Comparison of ENCODE assay signal across 15 cellular contexts in the genomic region with DNA sequence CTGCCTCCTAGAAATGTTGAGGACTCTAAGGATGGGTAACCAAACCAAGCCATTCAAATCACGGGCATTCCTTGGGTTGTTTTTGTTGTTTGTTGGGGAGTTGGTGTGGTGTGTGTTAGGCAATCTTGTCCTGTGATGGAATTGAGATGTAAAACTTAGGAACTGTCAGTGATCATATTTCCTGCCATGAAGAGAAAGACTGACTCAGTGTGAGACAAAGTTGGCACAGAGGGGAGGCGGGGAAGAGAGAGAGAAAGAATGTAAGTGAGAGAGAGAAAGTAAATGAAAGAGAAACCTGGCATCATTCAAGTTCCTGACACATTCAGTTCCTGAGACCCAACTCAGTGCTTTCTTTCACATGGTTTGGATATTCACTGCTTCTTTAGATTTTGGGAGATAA. TPM values are rescaled to one million over a fixed set of nuclear protein-coding genes. Genes with fewer than 3 reads are reported as not detected.
DNase-seq lines count a peak whose midpoint lies in the region; ATAC-seq and TF ChIP-seq lines count a peak whose summit lies in the region.
"Had no signal": no experiment of that assay in that cellular context is flagged by ENCODE, and none has a peak within 500 bp of the region (broad histone marks: within the 10 kb centered on the region; RNA-seq: fewer than 3 reads in every experiment).

No MANE protein-coding gene starts in this region.

- no peaks in the 10 kb centered on the region for H3K36me3 ChIP-seq in HEK293 (ENCODE audit: control insufficient read depth in 2 of 2, insufficient read depth in 1 of 2, low read length in 2 of 2)
- H3K36me3 ChIP-seq: ascending aorta, gastroesophageal sphincter had no signal

- no peak overlapping the region for H3K4me3 ChIP-seq in HEK293 (ENCODE audit: low read depth, low read length)
- H3K4me3 ChIP-seq: ascending aorta, gastroesophageal sphincter, mucosa of descending colon, skin epidermis had no signal

- POLR2A ChIA-PET in HEK293 (lab: Yijun Ruan, JAX), result no interaction called here

- H3K27me3 Mint-ChIP-seq in activated T-helper 17 cell treated with anti-CD3 and anti-CD28 coated beads, Interleukin-2, amount 50 U/mL, for 72 hours, result no peaks in the 10 kb centered on the region

- DNase-seq in EL, result peak; percentile 77
- DNase-seq in kidney glomerular epithelial cell (lab: John Stamatoyannopoulos, UW), result peak; percentile 19
- DNase-seq in GF-D8 (lab: John Stamatoyannopoulos, UW), result no peak
- DNase-seq in DMS153 (lab: John Stamatoyannopoulos, UW), result no peak
- DNase-seq: activated CD4-positive, CD25-positive, alpha-beta regulatory T cell treated with anti-CD3 and anti-CD28 coated beads, Interleukin-2, amount 50 U/mL, for 72 hours; mucosa of descending colon; Right ventricle myocardium superior; stimulated activated naive CD4-positive, alpha-beta T cell treated with Interleukin-2 at 50 U/mL for 16 hours had no signal

- no peak overlapping the region for H3K27ac Mint-ChIP-seq in activated T-helper 17 cell treated with anti-CD3 and anti-CD28 coated beads, Interleukin-2, amount 50 U/mL, for 72 hours

- H3K9me3 ChIP-seq in HEK293 (ENCODE audit: control insufficient read depth, insufficient read depth, low read depth, low read length), result no peaks in the 10 kb centered on the region
- H3K9me3 ChIP-seq: ascending aorta, gastroesophageal sphincter, mucosa of descending colon had no signal

- no peaks in the 10 kb centered on the region for H3K36me3 Mint-ChIP-seq in activated T-helper 17 cell treated with anti-CD3 and anti-CD28 coated beads, Interleukin-2, amount 50 U/mL, for 72 hours (ENCODE audit: low read depth)

- H3K27ac ChIP-seq in HEK293 (ENCODE audit: extremely low read depth, low read depth, low read length), result no peak overlapping the region
- H3K27ac ChIP-seq: ascending aorta, gastroesophageal sphincter, skin epidermis had no signal

- no peak for TF ChIP-seq CTCF in HEK293 (tag by site-specific recombination; IDR thresholded peaks at IDR 0.05)

- CTCF ChIA-PET in HEK293 (lab: Yijun Ruan, JAX), result interaction anchor here (0.7 kb wide), 1 partner anchor 1515 kb away, joined by 3 read pairs; no protein-coding TSS in a partner anchor

- peak; percentile 79 for ATAC-seq in activated T-helper 17 cell treated with anti-CD3 and anti-CD28 coated beads, Interleukin-2, amount 50 U/mL, for 72 hours (replicated peaks)
- ATAC-seq in GM19455 (IDR thresholded peaks at IDR 0.05; ENCODE audit: unreplicated experiment), result no peak
- ATAC-seq in HG03354 (IDR thresholded peaks at IDR 0.05; ENCODE audit: poor library complexity, severe bottlenecking, unreplicated experiment), result no peak
- ATAC-seq: gastroesophageal sphincter, mucosa of descending colon had no signal

- H3K4me3 Mint-ChIP-seq in activated T-helper 17 cell treated with anti-CD3 and anti-CD28 coated beads, Interleukin-2, amount 50 U/mL, for 72 hours, result no peak overlapping the region

- no peaks in the 10 kb centered on the region for H3K4me1 ChIP-seq in HEK293 (ENCODE audit: control insufficient read depth, insufficient read depth, low read length)
- H3K4me1 ChIP-seq: ascending aorta had no signal

- no peaks in the 10 kb centered on the region for H3K9me3 Mint-ChIP-seq in activated T-helper 17 cell treated with anti-CD3 and anti-CD28 coated beads, Interleukin-2, amount 50 U/mL, for 72 hours

- H3K4me1 Mint-ChIP-seq in activated T-helper 17 cell treated with anti-CD3 and anti-CD28 coated beads, Interleukin-2, amount 50 U/mL, for 72 hours, result peaks cover 5% of the 10 kb centered on the region

TF ChIP-seq in HEK293, 187 proteins besides CTCF, POLR2A, EP300 and RAD21:
- TF ChIP-seq PRDM1 (tag by site-specific recombination; IDR thresholded peaks at IDR 0.05) (0 out of 2 replicates have a peak, but pooled peaks have one; percentile 53), ZNF624 (tag by site-specific recombination; IDR thresholded peaks at IDR 0.05) (no peak), KLF1 (tag by site-specific recombination; IDR thresholded peaks at IDR 0.05) (no peak), ZSCAN4 (tag by site-specific recombination; IDR thresholded peaks at IDR 0.05) (no peak)
- TF ChIP-seq, protein P1, sequence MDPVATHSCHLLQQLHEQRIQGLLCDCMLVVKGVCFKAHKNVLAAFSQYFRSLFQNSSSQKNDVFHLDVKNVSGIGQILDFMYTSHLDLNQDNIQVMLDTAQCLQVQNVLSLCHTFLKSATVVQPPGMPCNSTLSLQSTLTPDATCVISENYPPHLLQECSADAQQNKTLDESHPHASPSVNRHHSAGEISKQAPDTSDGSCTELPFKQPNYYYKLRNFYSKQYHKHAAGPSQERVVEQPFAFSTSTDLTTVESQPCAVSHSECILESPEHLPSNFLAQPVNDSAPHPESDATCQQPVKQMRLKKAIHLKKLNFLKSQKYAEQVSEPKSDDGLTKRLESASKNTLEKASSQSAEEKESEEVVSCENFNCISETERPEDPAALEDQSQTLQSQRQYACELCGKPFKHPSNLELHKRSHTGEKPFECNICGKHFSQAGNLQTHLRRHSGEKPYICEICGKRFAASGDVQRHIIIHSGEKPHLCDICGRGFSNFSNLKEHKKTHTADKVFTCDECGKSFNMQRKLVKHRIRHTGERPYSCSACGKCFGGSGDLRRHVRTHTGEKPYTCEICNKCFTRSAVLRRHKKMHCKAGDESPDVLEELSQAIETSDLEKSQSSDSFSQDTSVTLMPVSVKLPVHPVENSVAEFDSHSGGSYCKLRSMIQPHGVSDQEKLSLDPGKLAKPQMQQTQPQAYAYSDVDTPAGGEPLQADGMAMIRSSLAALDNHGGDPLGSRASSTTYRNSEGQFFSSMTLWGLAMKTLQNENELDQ (tag by site-specific recombination; IDR thresholded peaks at IDR 0.05; ENCODE audit: low read depth), result no peak
- TF ChIP-seq, protein P2, sequence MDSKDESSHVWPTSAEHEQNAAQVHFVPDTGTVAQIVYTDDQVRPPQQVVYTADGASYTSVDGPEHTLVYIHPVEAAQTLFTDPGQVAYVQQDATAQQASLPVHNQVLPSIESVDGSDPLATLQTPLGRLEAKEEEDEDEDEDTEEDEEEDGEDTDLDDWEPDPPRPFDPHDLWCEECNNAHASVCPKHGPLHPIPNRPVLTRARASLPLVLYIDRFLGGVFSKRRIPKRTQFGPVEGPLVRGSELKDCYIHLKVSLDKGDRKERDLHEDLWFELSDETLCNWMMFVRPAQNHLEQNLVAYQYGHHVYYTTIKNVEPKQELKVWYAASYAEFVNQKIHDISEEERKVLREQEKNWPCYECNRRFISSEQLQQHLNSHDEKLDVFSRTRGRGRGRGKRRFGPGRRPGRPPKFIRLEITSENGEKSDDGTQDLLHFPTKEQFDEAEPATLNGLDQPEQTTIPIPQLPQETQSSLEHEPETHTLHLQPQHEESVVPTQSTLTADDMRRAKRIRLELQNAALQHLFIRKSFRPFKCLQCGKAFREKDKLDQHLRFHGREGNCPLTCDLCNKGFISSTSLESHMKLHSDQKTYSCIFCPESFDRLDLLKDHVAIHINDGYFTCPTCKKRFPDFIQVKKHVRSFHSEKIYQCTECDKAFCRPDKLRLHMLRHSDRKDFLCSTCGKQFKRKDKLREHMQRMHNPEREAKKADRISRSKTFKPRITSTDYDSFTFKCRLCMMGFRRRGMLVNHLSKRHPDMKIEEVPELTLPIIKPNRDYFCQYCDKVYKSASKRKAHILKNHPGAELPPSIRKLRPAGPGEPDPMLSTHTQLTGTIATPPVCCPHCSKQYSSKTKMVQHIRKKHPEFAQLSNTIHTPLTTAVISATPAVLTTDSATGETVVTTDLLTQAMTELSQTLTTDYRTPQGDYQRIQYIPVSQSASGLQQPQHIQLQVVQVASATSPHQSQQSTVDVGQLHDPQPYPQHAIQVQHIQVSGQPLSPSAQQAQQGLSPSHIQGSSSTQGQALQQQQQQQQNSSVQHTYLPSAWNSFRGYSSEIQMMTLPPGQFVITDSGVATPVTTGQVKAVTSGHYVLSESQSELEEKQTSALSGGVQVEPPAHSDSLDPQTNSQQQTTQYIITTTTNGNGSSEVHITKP (tag by site-specific recombination; IDR thresholded peaks at IDR 0.05), result no peak
- TF ChIP-seq, protein P3, sequence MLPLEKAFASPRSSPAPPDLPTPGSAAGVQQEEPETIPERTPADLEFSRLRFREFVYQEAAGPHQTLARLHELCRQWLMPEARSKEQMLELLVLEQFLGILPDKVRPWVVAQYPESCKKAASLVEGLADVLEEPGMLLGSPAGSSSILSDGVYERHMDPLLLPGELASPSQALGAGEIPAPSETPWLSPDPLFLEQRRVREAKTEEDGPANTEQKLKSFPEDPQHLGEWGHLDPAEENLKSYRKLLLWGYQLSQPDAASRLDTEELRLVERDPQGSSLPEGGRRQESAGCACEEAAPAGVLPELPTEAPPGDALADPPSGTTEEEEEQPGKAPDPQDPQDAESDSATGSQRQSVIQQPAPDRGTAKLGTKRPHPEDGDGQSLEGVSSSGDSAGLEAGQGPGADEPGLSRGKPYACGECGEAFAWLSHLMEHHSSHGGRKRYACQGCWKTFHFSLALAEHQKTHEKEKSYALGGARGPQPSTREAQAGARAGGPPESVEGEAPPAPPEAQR (tag by site-specific recombination; IDR thresholded peaks at IDR 0.05), result no peak
TF ChIP-seq in HEK293: peak in this region for 1.

RNA-seq across cellular contexts. Expression of gene FBXO30, which starts 21.6 kb away (rescaled TPM):
- 1 to 10 TPM; 3.6 to 4.8 TPM for total RNA-seq in activated T-helper 17 cell treated with anti-CD3 and anti-CD28 coated beads, Interleukin-2, amount 50 U/mL, for 72 hours

Comparison
In these comparisons a context has a peak if more than half of its experiments do, and no peak if none do; other contexts are left out.
1. DNase-seq: peak in EL (single experiment) and kidney glomerular epithelial cell (single experiment); none in GF-D8 (single experiment) and DMS153 (single experiment).